In the genomic region with DNA sequence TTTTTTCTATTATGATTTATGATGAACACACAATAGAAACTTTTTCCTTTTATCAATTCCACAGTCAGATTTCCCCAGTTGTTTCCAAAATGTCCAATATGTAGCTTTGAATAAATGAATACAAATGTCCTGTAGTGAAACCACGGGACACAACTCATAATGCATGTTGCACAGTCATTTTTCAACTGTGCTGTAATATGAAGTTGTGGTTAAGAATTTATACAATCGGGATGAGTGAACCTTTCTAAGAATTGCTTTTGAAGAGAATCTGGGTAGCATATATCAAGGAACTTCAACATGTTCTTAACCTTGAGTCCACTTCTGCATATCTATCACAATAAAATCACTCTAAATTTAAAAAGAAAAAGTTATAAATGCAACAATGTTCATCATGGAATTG, we compare ENCODE assay signal across 14 cellular contexts. TPM values are rescaled to one million over a fixed set of nuclear protein-coding genes. Genes with fewer than 3 reads are reported as not detected.
DNase-seq lines count a peak whose midpoint lies in the region; ATAC-seq and TF ChIP-seq lines count a peak whose summit lies in the region.
"Had no signal": no experiment of that assay in that cellular context is flagged by ENCODE, and none has a peak within 500 bp of the region (broad histone marks: within the 10 kb centered on the region; RNA-seq: fewer than 3 reads in every experiment).

No MANE protein-coding gene starts in this region.

- H3K27me3 Mint-ChIP-seq in HFFc6 (ENCODE audit: insufficient read depth), result no peaks in the 10 kb centered on the region

- H3K27ac Mint-ChIP-seq in HFFc6, result no peak overlapping the region
- H3K27ac Mint-ChIP-seq: CD4-positive, alpha-beta memory T cell; GM23338 had no signal

- H3K36me3 Mint-ChIP-seq in HFFc6 (ENCODE audit: low read depth), result no peaks in the 10 kb centered on the region
- H3K36me3 Mint-ChIP-seq: CD4-positive, alpha-beta memory T cell had no signal

- ATAC-seq in GM19351 (IDR thresholded peaks at IDR 0.05; ENCODE audit: unreplicated experiment) (peak; percentile 48), HG02870 (IDR thresholded peaks at IDR 0.05; ENCODE audit: unreplicated experiment) (peak; percentile 55), HG02610 (IDR thresholded peaks at IDR 0.05; ENCODE audit: unreplicated experiment) (no peak), GM19328 (IDR thresholded peaks at IDR 0.05; ENCODE audit: unreplicated experiment) (no peak)
- ATAC-seq: GM23338 had no signal

- no peak for TF ChIP-seq CTCF in HFFc6 (IDR thresholded peaks at IDR 0.05)

- peaks cover 8% of the 10 kb centered on the region for H3K4me1 Mint-ChIP-seq in HFFc6 (ENCODE audit: low read depth)
- H3K4me1 Mint-ChIP-seq: CD4-positive, alpha-beta memory T cell had no signal

- no peaks in the 10 kb centered on the region for H3K9me3 Mint-ChIP-seq in HFFc6
- H3K9me3 Mint-ChIP-seq: GM23338 had no signal

- peak; percentile 7 for DNase-seq in amniotic epithelial cell (ENCODE audit: low read depth)
- no peak for DNase-seq in HFFc6
- DNase-seq: C1 segment of cervical spinal cord; Calu3; CD4-positive, alpha-beta memory T cell; COR-L47; DMS53; DMS79 treated with DMSO at 0.1 percent for 48 hours; GF-D8 had no signal

- no peak overlapping the region for H3K4me3 Mint-ChIP-seq in HFFc6
- H3K4me3 Mint-ChIP-seq: CD4-positive, alpha-beta memory T cell; GM23338 had no signal

RNA-seq across cellular contexts. Expression of gene ST7, which starts 14.6 kb away (rescaled TPM):
- total RNA-seq in HFFc6 (2021; fragmentation: NEBNext Ultra II Directional; extraction: Animal tissue kit (Norgen Biotek cat#: 25700)), result 10 to 100 TPM; 13.5 to 18.8 (median 16.8) TPM

Comparison
In these comparisons a context has a peak if more than half of its experiments do, and no peak if none do; other contexts are left out.
1. ATAC-seq: peak in GM19351 (single experiment) and HG02870 (single experiment); none in HG02610 (single experiment) and GM19328 (single experiment).